ENCODE assay signal across 12 cellular contexts in genomic region chr17:49760909-49761558, GRCh38. TPM values are rescaled to one million over a fixed set of nuclear protein-coding genes. Genes with fewer than 3 reads are reported as not detected.
DNase-seq lines count a peak whose midpoint lies in the region; ATAC-seq and TF ChIP-seq lines count a peak whose summit lies in the region.
"Had no signal": no experiment of that assay in that cellular context is flagged by ENCODE, and none has a peak within 500 bp of the region (broad histone marks: within the 10 kb centered on the region; RNA-seq: fewer than 3 reads in every experiment).

No MANE protein-coding gene starts in this region.

- no peak for TF ChIP-seq CTCF in Loucy (conservative IDR thresholded peaks at IDR 0.05; ENCODE audit: low read length)

- H3K9me3 ChIP-seq in Loucy (ENCODE audit: insufficient read depth, low read depth, low read length), result no peaks in the 10 kb centered on the region
- H3K9me3 ChIP-seq: upper lobe of left lung had no signal

- no peaks in the 10 kb centered on the region; the same call in 1 of the 2 replicates for H3F3A ChIP-seq in Loucy (ENCODE audit: low read depth)

- peaks cover 78% of the 10 kb centered on the region for H3K79me2 ChIP-seq in Loucy (ENCODE audit: insufficient read depth, low read length)

- H3K36me3 Mint-ChIP-seq in activated T-helper 2 cell treated with anti-CD3 and anti-CD28 coated beads, Interferon-gamma antibody, Interleukin-2, Interleukin-4, amounts not matched to agents 10 μg/mL and 5 μg/mL and 100 μg/mL, durations not matched to agents 14 hours and 24 hours and 36 hours (ENCODE audit: low read depth), result peaks cover 8% of the 10 kb centered on the region
- H3K36me3 Mint-ChIP-seq in natural killer cell treated with Interleukin-12 subunit alpha and Interleukin-12 subunit beta and Interleukin-15 and Interleukin-18, amount 100 ng/mL, for 72 hours, result no peaks in the 10 kb centered on the region

- H2AFZ ChIP-seq in Loucy (ENCODE audit: low read length), result no peak overlapping the region
- H2AFZ ChIP-seq: PC-9 had no signal

- peaks cover 72% of the 10 kb centered on the region for H4K20me1 ChIP-seq in Loucy (ENCODE audit: insufficient read depth, low read length, poor library complexity, severe bottlenecking)

- H3K4me2 ChIP-seq in Loucy (ENCODE audit: low read depth, low read length, poor library complexity, severe bottlenecking), result peak overlapping the region; percentile 92
- H3K4me2 ChIP-seq: PC-9 had no signal

- peak overlapping the region; percentile 95 for H3K9ac ChIP-seq in Loucy (ENCODE audit: low read depth, low read length, poor library complexity, severe bottlenecking)

- peaks cover 11% of the 10 kb centered on the region for H3K27me3 Mint-ChIP-seq in activated T-helper 2 cell treated with anti-CD3 and anti-CD28 coated beads, Interferon-gamma antibody, Interleukin-2, Interleukin-4, amounts not matched to agents 10 μg/mL and 5 μg/mL and 100 μg/mL, durations not matched to agents 14 hours and 24 hours and 36 hours (ENCODE audit: low read depth)
- H3K27me3 Mint-ChIP-seq in natural killer cell treated with Interleukin-12 subunit alpha and Interleukin-12 subunit beta and Interleukin-15 and Interleukin-18, amount 100 ng/mL, for 72 hours, result no peaks in the 10 kb centered on the region

- peaks cover 53% of the 10 kb centered on the region for H3K4me1 Mint-ChIP-seq in activated T-helper 2 cell treated with anti-CD3 and anti-CD28 coated beads, Interferon-gamma antibody, Interleukin-2, Interleukin-4, amounts not matched to agents 10 μg/mL and 5 μg/mL and 100 μg/mL, durations not matched to agents 14 hours and 24 hours and 36 hours (ENCODE audit: low read depth)
- peaks cover 73% of the 10 kb centered on the region in 2 donors for H3K4me1 Mint-ChIP-seq in natural killer cell treated with Interleukin-12 subunit alpha and Interleukin-12 subunit beta and Interleukin-15 and Interleukin-18, amount 100 ng/mL, for 72 hours (ENCODE audit: low read depth in 2 of 2)

- intact Hi-C loops in activated T-helper 2 cell treated with anti-CD3 and anti-CD28 coated beads, Interferon-gamma antibody, Interleukin-2, Interleukin-4, amounts not matched to agents 10 μg/mL and 5 μg/mL and 100 μg/mL, durations not matched to agents 14 hours and 24 hours and 36 hours (cut with micrococcal nuclease), result loop anchor here (5.0 kb wide), 1 partner anchor 194 kb away; no protein-coding TSS in a partner anchor

- no peak overlapping the region for H3K27ac Mint-ChIP-seq in activated T-helper 2 cell treated with anti-CD3 and anti-CD28 coated beads, Interferon-gamma antibody, Interleukin-2, Interleukin-4, amounts not matched to agents 10 μg/mL and 5 μg/mL and 100 μg/mL, durations not matched to agents 14 hours and 24 hours and 36 hours
- H3K27ac Mint-ChIP-seq in natural killer cell treated with Interleukin-12 subunit alpha and Interleukin-12 subunit beta and Interleukin-15 and Interleukin-18, amount 100 ng/mL, for 72 hours, result peak overlapping the region; percentile 85 to 91

- no peaks in the 10 kb centered on the region for H3K9me2 ChIP-seq in Loucy (replicated peaks; ENCODE audit: low read depth, low read length)

- peaks cover 5% of the 10 kb centered on the region; the same call in 1 of the 2 replicates for H3K36me3 ChIP-seq in Loucy (ENCODE audit: insufficient read depth, low read length)
- H3K36me3 ChIP-seq: brain microvascular endothelial cell, upper lobe of left lung had no signal

- no peak for ATAC-seq in natural killer cell treated with Interleukin-12 subunit alpha and Interleukin-12 subunit beta and Interleukin-15 and Interleukin-18, amount 100 ng/mL, for 72 hours
- no peak for ATAC-seq in GM19455 (IDR thresholded peaks at IDR 0.05; ENCODE audit: unreplicated experiment)
- ATAC-seq: left cardiac atrium had no signal

- H3K4me3 ChIP-seq in Loucy (ENCODE audit: low read length, poor library complexity, severe bottlenecking), result peak overlapping the region; percentile 91
- H3K4me3 ChIP-seq: PC-9, upper lobe of left lung had no signal

- peak; percentile 15 for DNase-seq in GF-D8 (lab: John Stamatoyannopoulos, UW)
- no peak for DNase-seq in activated T-helper 2 cell treated with anti-CD3 and anti-CD28 coated beads, Interferon-gamma antibody, Interleukin-2, Interleukin-4, amounts not matched to agents 10 μg/mL and 5 μg/mL and 100 μg/mL, durations not matched to agents 14 hours and 24 hours and 36 hours (ENCODE audit: low spot score)
- no peak for DNase-seq in natural killer cell treated with Interleukin-12 subunit alpha and Interleukin-12 subunit beta and Interleukin-15 and Interleukin-18, amount 100 ng/mL, for 72 hours (ENCODE audit: low spot score)
- DNase-seq in superior temporal gyrus (ENCODE audit: extremely low spot score), result no peak
- no peak for DNase-seq in NCI-H774 (lab: John Stamatoyannopoulos, UW)
- no peak for DNase-seq in cerebellar nuclear complex (lab: John Stamatoyannopoulos, UW)
- DNase-seq: brain microvascular endothelial cell, left cardiac atrium, PC-9, upper lobe of left lung had no signal

- H3K9me3 Mint-ChIP-seq in activated T-helper 2 cell treated with anti-CD3 and anti-CD28 coated beads, Interferon-gamma antibody, Interleukin-2, Interleukin-4, amounts not matched to agents 10 μg/mL and 5 μg/mL and 100 μg/mL, durations not matched to agents 14 hours and 24 hours and 36 hours, result no peaks in the 10 kb centered on the region
- H3K9me3 Mint-ChIP-seq in natural killer cell treated with Interleukin-12 subunit alpha and Interleukin-12 subunit beta and Interleukin-15 and Interleukin-18, amount 100 ng/mL, for 72 hours, result no peaks in the 10 kb centered on the region

- peak overlapping the region; percentile 32 for H3K4me3 Mint-ChIP-seq in activated T-helper 2 cell treated with anti-CD3 and anti-CD28 coated beads, Interferon-gamma antibody, Interleukin-2, Interleukin-4, amounts not matched to agents 10 μg/mL and 5 μg/mL and 100 μg/mL, durations not matched to agents 14 hours and 24 hours and 36 hours (ENCODE audit: low read depth)
- H3K4me3 Mint-ChIP-seq in natural killer cell treated with Interleukin-12 subunit alpha and Interleukin-12 subunit beta and Interleukin-15 and Interleukin-18, amount 100 ng/mL, for 72 hours, result peak overlapping the region; percentile 72

- H3K27me3 ChIP-seq in Loucy (ENCODE audit: insufficient read depth, low read length, poor library complexity, severe bottlenecking), result no peaks in the 10 kb centered on the region
- H3K27me3 ChIP-seq: upper lobe of left lung had no signal

- peaks cover 65% of the 10 kb centered on the region for H3K4me1 ChIP-seq in Loucy (ENCODE audit: insufficient read depth, low read length, poor library complexity, severe bottlenecking)

RNA-seq across cellular contexts. Expression of gene FAM117A, which starts 2.9 kb away (rescaled TPM):
- 12.2 and 15.8 TPM in 2 replicates for total RNA-seq in activated T-helper 2 cell treated with anti-CD3 and anti-CD28 coated beads, Interferon-gamma antibody, Interleukin-2, Interleukin-4, amounts not matched to agents 10 μg/mL and 5 μg/mL and 100 μg/mL, durations not matched to agents 14 hours and 24 hours and 36 hours
- 10 to 100 TPM; 22.4 to 36.4 TPM for total RNA-seq in natural killer cell treated with Interleukin-12 subunit alpha and Interleukin-12 subunit beta and Interleukin-15 and Interleukin-18, amount 100 ng/mL, for 72 hours

RNA-seq across cellular contexts. Expression of gene KAT7, which starts 27.4 kb away (rescaled TPM):
- 62.1 and 65.0 TPM in 2 replicates for total RNA-seq in activated T-helper 2 cell treated with anti-CD3 and anti-CD28 coated beads, Interferon-gamma antibody, Interleukin-2, Interleukin-4, amounts not matched to agents 10 μg/mL and 5 μg/mL and 100 μg/mL, durations not matched to agents 14 hours and 24 hours and 36 hours
- 10 to 100 TPM; 75.8 to 98.5 TPM for total RNA-seq in natural killer cell treated with Interleukin-12 subunit alpha and Interleukin-12 subunit beta and Interleukin-15 and Interleukin-18, amount 100 ng/mL, for 72 hours

RNA-seq across cellular contexts. Expression of gene SLC35B1, which starts 53.3 kb away (rescaled TPM):
- total RNA-seq in activated T-helper 2 cell treated with anti-CD3 and anti-CD28 coated beads, Interferon-gamma antibody, Interleukin-2, Interleukin-4, amounts not matched to agents 10 μg/mL and 5 μg/mL and 100 μg/mL, durations not matched to agents 14 hours and 24 hours and 36 hours, result 75.7 and 80.7 TPM in 2 replicates
- total RNA-seq in natural killer cell treated with Interleukin-12 subunit alpha and Interleukin-12 subunit beta and Interleukin-15 and Interleukin-18, amount 100 ng/mL, for 72 hours, result 100 to 1,000 TPM in 1 of 2 donors, 10 to 100 TPM in 1; 90.9 to 115 TPM
